14 cellular contexts compared by ENCODE assay signal in the genomic region with DNA sequence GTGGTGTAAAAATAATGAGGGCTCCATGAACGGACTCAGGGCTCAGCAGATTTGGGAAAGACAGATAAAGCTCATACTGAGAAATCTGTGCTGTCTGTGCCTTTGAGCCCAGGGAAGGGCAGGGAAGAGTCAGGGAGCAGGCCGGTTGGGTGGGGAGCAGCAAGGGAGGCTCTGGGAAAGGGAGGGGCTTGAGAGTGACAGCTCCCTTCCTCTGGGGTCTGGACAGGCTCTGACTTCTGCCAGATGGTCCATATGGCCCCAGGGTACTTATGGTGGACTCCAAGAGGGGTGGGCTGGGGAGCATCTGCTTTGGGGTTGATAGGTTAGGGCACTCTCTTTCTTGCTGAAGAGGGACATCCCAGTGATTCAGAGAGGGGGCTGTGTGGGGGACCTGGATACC. TPM values are rescaled to one million over a fixed set of nuclear protein-coding genes. Genes with fewer than 3 reads are reported as not detected.
DNase-seq lines count a peak whose midpoint lies in the region; ATAC-seq and TF ChIP-seq lines count a peak whose summit lies in the region.
"Had no signal": no experiment of that assay in that cellular context is flagged by ENCODE, and none has a peak within 500 bp of the region (broad histone marks: within the 10 kb centered on the region; RNA-seq: fewer than 3 reads in every experiment).

No MANE protein-coding gene starts in this region.

- TF ChIP-seq CTCF in right atrium auricular region (IDR thresholded peaks at IDR 0.05), result no peak
- no peak for TF ChIP-seq CTCF in vagina (IDR thresholded peaks at IDR 0.05)

- ATAC-seq in GM18868 (IDR thresholded peaks at IDR 0.05; ENCODE audit: unreplicated experiment), result no peak

- intact Hi-C loops in cardiac septum (cut with DNase I), result no loop called here
- intact Hi-C loops in vagina (cut with DNase I), result loop anchor here (5.0 kb wide), 1 partner anchor 89 kb away; no protein-coding TSS in a partner anchor

- H3K36me3 ChIP-seq in right atrium auricular region (no peaks in the 10 kb centered on the region), muscle layer of colon (ENCODE audit: insufficient read depth, low read length) (no peaks in the 10 kb centered on the region), vagina (no peaks in the 10 kb centered on the region)
- H3K36me3 ChIP-seq: esophagus squamous epithelium had no signal

- H3K4me3 ChIP-seq in right atrium auricular region, result peak overlapping the region in 1 of 2 donors; percentile 0
- H3K4me3 ChIP-seq in muscle layer of colon (ENCODE audit: low read depth in 1 of 2, low read length in 2 of 2), result peak overlapping the region; percentile 6 to 41
- H3K4me3 ChIP-seq in vagina, result peak overlapping the region; percentile 62 to 63

- no peak for TF ChIP-seq POLR2A in vagina (IDR thresholded peaks at IDR 0.05)

- H3K9me3 ChIP-seq in right atrium auricular region, result no peaks in the 10 kb centered on the region
- no peaks in the 10 kb centered on the region for H3K9me3 ChIP-seq in muscle layer of colon (ENCODE audit: low read length)
- no peaks in the 10 kb centered on the region for H3K9me3 ChIP-seq in vagina
- H3K9me3 ChIP-seq: esophagus squamous epithelium had no signal

- H3K27me3 ChIP-seq in right atrium auricular region (no peaks in the 10 kb centered on the region), muscle layer of colon (ENCODE audit: control insufficient read depth in 1 of 2, insufficient read depth in 2 of 2, low read length in 2 of 2) (no peaks in the 10 kb centered on the region), vagina (no peaks in the 10 kb centered on the region)

- H3K27ac ChIP-seq in right atrium auricular region (peak overlapping the region; percentile 8 to 30), muscle layer of colon (ENCODE audit: low read depth, low read length) (peak overlapping the region; percentile 20), vagina (peak overlapping the region; percentile 81)

- H3K4me1 ChIP-seq in right atrium auricular region (peaks cover 0 to 41% of the 10 kb centered on the region in 2 donors), muscle layer of colon (ENCODE audit: insufficient read depth, low read length) (peaks cover 30% of the 10 kb centered on the region), vagina (peaks cover 62% of the 10 kb centered on the region)

- DNase-seq in right atrium auricular region (ENCODE audit: low spot score) (no peak), cardiac septum (ENCODE audit: low spot score) (no peak), cerebellum (ENCODE audit: low spot score) (peak; percentile 17), vagina (ENCODE audit: extremely low spot score in 2 of 2) (no peak), NCI-H526 (lab: John Stamatoyannopoulos, UW) (no peak), SHP77 treated with DMSO at 0.1 percent for 48 hours (lab: John Stamatoyannopoulos, UW) (no peak)
- DNase-seq: DMS53, esophagus squamous epithelium, NCI-H2171 treated with DMSO at 0.1 percent for 48 hours had no signal

- H3K9ac ChIP-seq in muscle layer of colon (ENCODE audit: low read length), result peak overlapping the region; percentile 37

RNA-seq across cellular contexts. Expression of gene NPR2, which starts 2.1 kb away (rescaled TPM):
- total RNA-seq in right atrium auricular region, result 10 to 100 TPM; 17.7 to 27.2 TPM
- 20.4 TPM for total RNA-seq in cardiac septum
- 16.2 TPM for total RNA-seq in cerebellum
- total RNA-seq in vagina, result 17.2 TPM

RNA-seq across cellular contexts. Expression of gene SPAG8, which starts 18.6 kb away (rescaled TPM):
- 1 to 10 TPM; 1.6 to 4.1 TPM for total RNA-seq in right atrium auricular region
- 3.5 TPM for total RNA-seq in cardiac septum
- 4.0 TPM for total RNA-seq in cerebellum
- not detected for total RNA-seq in vagina
- total RNA-seq: esophagus squamous epithelium had no signal

RNA-seq across cellular contexts. Expression of gene HINT2, which starts 21.4 kb away (rescaled TPM):
- 10 to 100 TPM; 31.3 to 35.0 TPM for total RNA-seq in right atrium auricular region
- 57.6 TPM for total RNA-seq in cardiac septum
- 7.5 TPM for total RNA-seq in cerebellum
- 24.1 TPM for total RNA-seq in vagina

RNA-seq across cellular contexts. Expression of gene FAM221B, which starts 35.1 kb away (rescaled TPM):
- total RNA-seq in right atrium auricular region (not detected), cardiac septum (not detected), cerebellum (not detected), vagina (not detected)
- total RNA-seq: B cell, esophagus squamous epithelium, omental fat pad, SK-MEL-5 had no signal

RNA-seq across cellular contexts. Expression of gene TMEM8B, which starts 35.6 kb away (rescaled TPM):
- total RNA-seq in right atrium auricular region (10 to 100 TPM; 10.3 TPM), cardiac septum (22.0 TPM), cerebellum (9.3 TPM), vagina (11.3 TPM)

Comparison
In these comparisons a context has a peak if more than half of its experiments do, and no peak if none do; other contexts are left out.
1. H3K27ac ChIP-seq: peak in every context shown above with its lines; median percentile 81 in vagina; 20 in muscle layer of colon; 19 in right atrium auricular region.